ENCODE assay signal across 1 cellular context in the genomic region with DNA sequence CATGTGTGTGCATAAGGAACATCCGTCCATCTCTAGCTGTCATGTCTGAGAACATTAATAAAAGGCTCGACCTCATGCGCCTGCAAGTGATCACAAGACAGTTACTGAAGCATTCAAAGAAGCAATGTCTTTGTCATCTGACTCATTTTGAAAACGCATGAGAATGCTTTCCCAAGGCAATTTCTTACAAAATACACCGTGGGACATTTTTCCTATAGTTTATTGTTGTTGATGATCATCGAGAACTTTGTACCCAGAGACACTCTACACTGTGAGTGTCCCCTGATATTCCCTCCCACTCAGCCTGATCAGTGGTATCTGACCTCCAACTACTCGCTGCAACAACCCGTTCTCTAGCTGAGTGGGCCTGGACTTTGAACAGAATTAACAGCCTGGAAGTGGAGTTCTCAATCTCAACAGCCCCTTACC.
TF ChIP-seq lines count a peak whose summit lies in the region.

No MANE protein-coding gene starts in this region.

TF ChIP-seq in IMR-90, 13 proteins besides CTCF, POLR2A, EP300 and RAD21 (continued from another document):
- TF ChIP-seq, protein P1, sequence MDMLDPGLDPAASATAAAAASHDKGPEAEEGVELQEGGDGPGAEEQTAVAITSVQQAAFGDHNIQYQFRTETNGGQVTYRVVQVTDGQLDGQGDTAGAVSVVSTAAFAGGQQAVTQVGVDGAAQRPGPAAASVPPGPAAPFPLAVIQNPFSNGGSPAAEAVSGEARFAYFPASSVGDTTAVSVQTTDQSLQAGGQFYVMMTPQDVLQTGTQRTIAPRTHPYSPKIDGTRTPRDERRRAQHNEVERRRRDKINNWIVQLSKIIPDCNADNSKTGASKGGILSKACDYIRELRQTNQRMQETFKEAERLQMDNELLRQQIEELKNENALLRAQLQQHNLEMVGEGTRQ (IDR thresholded peaks at IDR 0.05; ENCODE audit: low read depth, low read length) = no peak
- TF ChIP-seq CEBPB (IDR thresholded peaks at IDR 0.05; ENCODE audit: low read depth, low read length) (0 out of 2 replicates have a peak, but pooled peaks have one; percentile 32), FOS (IDR thresholded peaks at IDR 0.05; ENCODE audit: low read depth, low read length) (peak; percentile 26; the same call in 1 of the 2 replicates)
